8 cellular contexts compared by ENCODE assay signal in the genomic region with DNA sequence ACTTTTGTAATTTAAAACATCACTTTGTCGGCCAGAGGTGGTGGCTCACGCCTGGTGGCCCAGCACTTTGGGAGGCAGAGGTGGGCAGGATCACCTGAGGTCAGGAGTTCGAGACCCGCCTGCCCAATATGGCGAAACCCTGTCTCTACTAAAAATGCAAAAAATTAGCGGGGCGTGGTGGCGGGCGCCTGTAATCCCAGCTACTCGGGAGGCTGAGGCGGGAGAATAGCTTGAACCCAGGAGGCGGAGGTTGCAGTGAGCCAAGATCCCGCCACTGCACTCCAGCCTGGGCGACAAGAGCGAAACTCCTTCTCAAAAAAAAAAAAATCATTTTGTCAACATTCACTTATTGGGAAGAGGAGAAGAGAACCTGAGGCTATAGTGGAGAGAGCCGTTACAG. TPM values are rescaled to one million over a fixed set of nuclear protein-coding genes. Genes with fewer than 3 reads are reported as not detected.
A peak's percentile ranks its signal among the peaks of the same experiment; 100 is the strongest.
DNase-seq lines count a peak whose midpoint lies in the region; ATAC-seq and TF ChIP-seq lines count a peak whose summit lies in the region.
"Not testable (repeated sequence)": the region's sequence is repeated elsewhere in the genome, so short reads cannot be mapped to it uniquely, and the experiment has no call there.

No MANE protein-coding gene starts in this region.

- CTCF ChIA-PET in CD8-positive, alpha-beta T cell (lab: Charles Lee): interaction anchor here (1.4 to 2.6 kb wide), 2 partner anchors 9 to 36 kb away, joined by 5 to 10 read pairs; no protein-coding TSS in a partner anchor
- CTCF ChIA-PET in activated CD4-positive, alpha-beta T cell treated with anti-CD3 and anti-CD28 coated beads, Interleukin-2, amount 10 ng/mL, durations not matched to agents 7 days and 5 days (lab: Charles Lee): interaction anchor here (0.7 to 1.3 kb wide), 5 partner anchors 8 to 35 kb away, joined by 3 to 4 read pairs (median 3); no protein-coding TSS in a partner anchor

- H3K27ac Mint-ChIP-seq in CD8-positive, alpha-beta T cell: peak overlapping the region; percentile 92
- H3K27ac Mint-ChIP-seq in activated CD4-positive, alpha-beta T cell treated with anti-CD3 and anti-CD28 coated beads, Interleukin-2, amount 10 ng/mL, durations not matched to agents 7 days and 5 days: peak overlapping the region; percentile 94
- H3K27ac Mint-ChIP-seq in progenitor cell of endocrine pancreas (peak overlapping the region; percentile 88), type B pancreatic cell (peak overlapping the region; percentile 92)

- in situ Hi-C loops in brain microvascular endothelial cell (cut with HindIII; ENCODE audit: low pct_ligation_motif_present, low sequenced_read_pairs): not testable (repeated sequence)

- not testable (repeated sequence) for H3K9me2 ChIP-seq in Loucy (replicated peaks; ENCODE audit: low read depth, low read length)

- H3K79me2 ChIP-seq in Loucy (ENCODE audit: insufficient read depth, low read length) (peaks cover 49% of the 10 kb centered on the region), fibroblast of lung (ENCODE audit: control insufficient read depth, insufficient read depth, low read length) (peaks cover 30% of the 10 kb centered on the region)

- DNase-seq in CD8-positive, alpha-beta T cell; activated CD4-positive, alpha-beta T cell treated with anti-CD3 and anti-CD28 coated beads, Interleukin-2, amount 10 ng/mL, durations not matched to agents 7 days and 5 days; brain microvascular endothelial cell; fibroblast of lung (ENCODE audit: low read depth in 2 of 2); lower lobe of right lung; progenitor cell of endocrine pancreas (ENCODE audit: low spot score, unreplicated experiment); type B pancreatic cell (ENCODE audit: extremely low spot score, unreplicated experiment): not testable (repeated sequence)

- ATAC-seq in CD8-positive, alpha-beta T cell; lower lobe of right lung: not testable (repeated sequence)

- peaks cover 25% of the 10 kb centered on the region for H3K4me1 ChIP-seq in CD8-positive, alpha-beta T cell (ENCODE audit: insufficient read depth, low read length)
- H3K4me1 ChIP-seq in Loucy (ENCODE audit: insufficient read depth, low read length, poor library complexity, severe bottlenecking): peaks cover 33% of the 10 kb centered on the region
- not testable (repeated sequence) for H3K4me1 ChIP-seq in fibroblast of lung (ENCODE audit: control insufficient read depth, extremely low read depth, insufficient read depth, low read length)
- peaks cover 21% of the 10 kb centered on the region for H3K4me1 ChIP-seq in lower lobe of right lung

- H3K27me3 Mint-ChIP-seq in CD8-positive, alpha-beta T cell (ENCODE audit: low read depth); activated CD4-positive, alpha-beta T cell treated with anti-CD3 and anti-CD28 coated beads, Interleukin-2, amount 10 ng/mL, durations not matched to agents 7 days and 5 days; progenitor cell of endocrine pancreas; type B pancreatic cell: not testable (repeated sequence)

- peak overlapping the region; percentile 93 for H3K4me3 Mint-ChIP-seq in CD8-positive, alpha-beta T cell
- peak overlapping the region; percentile 90 for H3K4me3 Mint-ChIP-seq in activated CD4-positive, alpha-beta T cell treated with anti-CD3 and anti-CD28 coated beads, Interleukin-2, amount 10 ng/mL, durations not matched to agents 7 days and 5 days
- peak overlapping the region; percentile 87 for H3K4me3 Mint-ChIP-seq in progenitor cell of endocrine pancreas (ENCODE audit: low read depth)
- peak overlapping the region; percentile 96 for H3K4me3 Mint-ChIP-seq in type B pancreatic cell

- peak overlapping the region; percentile 94 for H3K9ac ChIP-seq in Loucy (ENCODE audit: low read depth, low read length, poor library complexity, severe bottlenecking)
- H3K9ac ChIP-seq in fibroblast of lung (ENCODE audit: insufficient read depth, low read length): not testable (repeated sequence)

- not testable (repeated sequence) for H3K9me3 Mint-ChIP-seq in CD8-positive, alpha-beta T cell; activated CD4-positive, alpha-beta T cell treated with anti-CD3 and anti-CD28 coated beads, Interleukin-2, amount 10 ng/mL, durations not matched to agents 7 days and 5 days; progenitor cell of endocrine pancreas (ENCODE audit: low read depth); type B pancreatic cell

- not testable (repeated sequence) for TF ChIP-seq CTCF in CD8-positive, alpha-beta T cell (IDR thresholded peaks at IDR 0.05); Loucy (conservative IDR thresholded peaks at IDR 0.05; ENCODE audit: low read length); brain microvascular endothelial cell (IDR thresholded peaks at IDR 0.05; ENCODE audit: low read depth, low read length, missing control alignments); fibroblast of lung (conservative IDR thresholded peaks at IDR 0.05 in 1 of 2, IDR thresholded peaks at IDR 0.05 in 1 of 2; ENCODE audit: low read depth in 1 of 2, low read length in 2 of 2); lower lobe of right lung (IDR thresholded peaks at IDR 0.05); progenitor cell of endocrine pancreas (IDR thresholded peaks at IDR 0.05; ENCODE audit: unreplicated experiment); type B pancreatic cell (conservative IDR thresholded peaks at IDR 0.05)

- H3K4me2 ChIP-seq in Loucy (ENCODE audit: low read depth, low read length, poor library complexity, severe bottlenecking) (peak overlapping the region; percentile 96), fibroblast of lung (ENCODE audit: extremely low read depth, insufficient read depth, low read length) (peak overlapping the region; percentile 99)

- POLR2A ChIA-PET in CD8-positive, alpha-beta T cell (lab: Charles Lee): interaction anchor here (0.6 to 1.3 kb wide), 5 partner anchors 9 to 1238 kb away, joined by 3 to 6 read pairs (median 3); partner anchors contain the start of gene DCAF1
- POLR2A ChIA-PET in activated CD4-positive, alpha-beta T cell treated with anti-CD3 and anti-CD28 coated beads, Interleukin-2, amount 10 ng/mL, durations not matched to agents 7 days and 5 days (lab: Charles Lee): interaction anchor here (0.7 kb wide), 1 partner anchor 103 kb away, joined by 3 read pairs; no protein-coding TSS in a partner anchor

- peak overlapping the region; percentile 98 for H2AFZ ChIP-seq in Loucy (ENCODE audit: low read length)
- H2AFZ ChIP-seq in fibroblast of lung (ENCODE audit: low read length): peak overlapping the region; percentile 100

- not testable (repeated sequence) for H3K27me3 ChIP-seq in CD8-positive, alpha-beta T cell (ENCODE audit: insufficient read depth, low read length); Loucy (ENCODE audit: insufficient read depth, low read length, poor library complexity, severe bottlenecking); brain microvascular endothelial cell (replicated peaks); fibroblast of lung (ENCODE audit: control insufficient read depth, insufficient read depth, low read length); lower lobe of right lung (ENCODE audit: low read depth)

- H4K20me1 ChIP-seq in Loucy (ENCODE audit: insufficient read depth, low read length, poor library complexity, severe bottlenecking): peaks cover 25% of the 10 kb centered on the region
- H4K20me1 ChIP-seq in fibroblast of lung (ENCODE audit: control insufficient read depth, extremely low read depth, insufficient read depth, low read length): not testable (repeated sequence)

- H3K36me3 ChIP-seq in CD8-positive, alpha-beta T cell (ENCODE audit: insufficient read depth, low read length); Loucy (ENCODE audit: insufficient read depth, low read length); brain microvascular endothelial cell (replicated peaks); fibroblast of lung (ENCODE audit: control insufficient read depth, insufficient read depth, low read length); lower lobe of right lung: not testable (repeated sequence)

- H3K4me1 Mint-ChIP-seq in CD8-positive, alpha-beta T cell (ENCODE audit: low read depth): peaks cover 41% of the 10 kb centered on the region
- H3K4me1 Mint-ChIP-seq in activated CD4-positive, alpha-beta T cell treated with anti-CD3 and anti-CD28 coated beads, Interleukin-2, amount 10 ng/mL, durations not matched to agents 7 days and 5 days: peaks cover 42% of the 10 kb centered on the region
- H3K4me1 Mint-ChIP-seq in progenitor cell of endocrine pancreas (ENCODE audit: low read depth) (peaks cover 21% of the 10 kb centered on the region), type B pancreatic cell (ENCODE audit: unreplicated experiment) (peaks cover 14% of the 10 kb centered on the region)

- peaks cover 15% of the 10 kb centered on the region for H3K36me3 Mint-ChIP-seq in CD8-positive, alpha-beta T cell
- H3K36me3 Mint-ChIP-seq in activated CD4-positive, alpha-beta T cell treated with anti-CD3 and anti-CD28 coated beads, Interleukin-2, amount 10 ng/mL, durations not matched to agents 7 days and 5 days (ENCODE audit: low read depth); progenitor cell of endocrine pancreas (ENCODE audit: insufficient read depth); type B pancreatic cell: not testable (repeated sequence)

- H3K27ac ChIP-seq in CD8-positive, alpha-beta T cell (ENCODE audit: low read depth, low read length): peak overlapping the region; percentile 67
- H3K27ac ChIP-seq in brain microvascular endothelial cell; fibroblast of lung (ENCODE audit: insufficient read depth, low read length): not testable (repeated sequence)
- H3K27ac ChIP-seq in lower lobe of right lung: peak overlapping the region; percentile 91

- not testable (repeated sequence) for H3K9me3 ChIP-seq in CD8-positive, alpha-beta T cell (ENCODE audit: low read length); Loucy (ENCODE audit: insufficient read depth, low read depth, low read length); fibroblast of lung (ENCODE audit: control insufficient read depth, insufficient read depth, low read depth, low read length); lower lobe of right lung

- H3F3A ChIP-seq in Loucy (ENCODE audit: low read depth): not testable (repeated sequence)

- intact Hi-C loops in CD8-positive, alpha-beta T cell (cut with DNase I, micrococcal nuclease): loop anchor here (1.0 to 2.0 kb wide), 2 partner anchors 37 to 131 kb away; partner anchors contain the start of gene DCAF1 (in 2 of the 2)
- intact Hi-C loops in lower lobe of right lung (cut with DNase I): not testable (repeated sequence)

- H3K4me3 ChIP-seq in CD8-positive, alpha-beta T cell (ENCODE audit: low read depth, low read length): peak overlapping the region; percentile 91
- peak overlapping the region; percentile 90 for H3K4me3 ChIP-seq in Loucy (ENCODE audit: low read length, poor library complexity, severe bottlenecking)
- H3K4me3 ChIP-seq in brain microvascular endothelial cell (ENCODE audit: low read depth, low read length): peak overlapping the region; percentile 66
- peak overlapping the region; percentile 41 to 96 (median 76) for H3K4me3 ChIP-seq in fibroblast of lung (replicated peaks in 1 of 4; ENCODE audit: control extremely low read depth in 1 of 4, insufficient read depth in 1 of 4, low read depth in 3 of 4, low read length in 4 of 4)
- peak overlapping the region; percentile 88 for H3K4me3 ChIP-seq in lower lobe of right lung

RNA-seq across cellular contexts. Expression of gene RAD54L2, which starts 0.9 kb away (rescaled TPM):
- total RNA-seq in CD8-positive, alpha-beta T cell: 10 to 100 TPM; 34.8 to 37.4 TPM
- 10 to 100 TPM; 30.0 to 31.0 TPM for total RNA-seq in activated CD4-positive, alpha-beta T cell treated with anti-CD3 and anti-CD28 coated beads, Interleukin-2, amount 10 ng/mL, durations not matched to agents 7 days and 5 days
- total RNA-seq in fibroblast of lung (12.3 and 17.2 TPM in 2 replicates), lower lobe of right lung (21.4 TPM), progenitor cell of endocrine pancreas (40.2 and 47.2 TPM in 2 replicates), type B pancreatic cell (ENCODE audit: low replicate concordance) (29.0 and 37.6 TPM in 2 replicates)
- 5.5 and 7.6 TPM in 2 replicates for polyA plus RNA-seq in fibroblast of lung
- polyA plus RNA-seq in fibroblast of lung (2012): 5.9 TPM in 2 replicates
- polyA minus RNA-seq in fibroblast of lung (ENCODE audit: low replicate concordance): 21.7 and 50.8 TPM in 2 replicates

RNA-seq across cellular contexts. Expression of gene DCAF1, which starts 37.8 kb away (rescaled TPM):
- 10 to 100 TPM; 18.3 to 18.5 TPM for total RNA-seq in CD8-positive, alpha-beta T cell
- 10 to 100 TPM; 35.4 to 37.3 TPM for total RNA-seq in activated CD4-positive, alpha-beta T cell treated with anti-CD3 and anti-CD28 coated beads, Interleukin-2, amount 10 ng/mL, durations not matched to agents 7 days and 5 days
- total RNA-seq in fibroblast of lung (12.8 and 14.4 TPM in 2 replicates), lower lobe of right lung (22.4 TPM), progenitor cell of endocrine pancreas (21.9 and 22.5 TPM in 2 replicates), type B pancreatic cell (ENCODE audit: low replicate concordance) (19.4 and 20.5 TPM in 2 replicates)
- 8.7 and 10.4 TPM in 2 replicates for polyA plus RNA-seq in fibroblast of lung
- 10.4 and 12.1 TPM in 2 replicates for polyA plus RNA-seq in fibroblast of lung (2012)
- polyA minus RNA-seq in fibroblast of lung (ENCODE audit: low replicate concordance): 20.9 and 25.9 TPM in 2 replicates
